In the genomic region with DNA sequence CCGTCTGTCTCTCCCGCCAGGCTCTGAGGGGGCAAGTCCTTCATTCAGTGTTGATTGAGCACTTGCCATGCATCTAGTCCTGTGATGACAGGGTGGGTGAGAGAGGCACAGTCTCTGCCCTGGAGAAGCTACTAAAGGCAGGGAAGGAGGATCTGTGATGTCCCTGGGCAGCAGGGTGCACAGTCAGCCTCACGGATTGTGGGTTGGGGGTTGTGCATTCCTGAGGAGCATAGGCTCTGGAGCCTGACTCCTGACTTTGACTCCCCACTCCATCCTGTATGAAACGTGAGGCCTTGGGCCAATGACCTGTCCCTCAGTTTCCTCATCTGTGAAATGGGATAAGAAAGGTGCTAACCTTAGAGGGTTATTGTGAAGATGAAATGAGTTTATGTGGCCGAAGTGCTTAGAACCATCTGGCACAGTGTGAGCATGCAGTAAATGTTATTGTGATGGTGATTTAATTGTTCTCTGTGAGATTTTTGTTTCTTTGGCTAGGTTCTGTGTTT, we compare ENCODE assay signal across 2 cellular contexts.
TF ChIP-seq lines count a peak whose summit lies in the region.

No MANE protein-coding gene starts in this region.

TF ChIP-seq in HepG2, 621 proteins besides CTCF, POLR2A, EP300 and RAD21:
- TF ChIP-seq JUN (CRISPR knock-in tag; IDR thresholded peaks at IDR 0.05) (no peak), KLF9 (CRISPR knock-in tag; IDR thresholded peaks at IDR 0.05; ENCODE audit: low read depth) (no peak), SIN3B (IDR thresholded peaks at IDR 0.05; ENCODE audit: low read length) (no peak), KDM3A (CRISPR knock-in tag; IDR thresholded peaks at IDR 0.05; ENCODE audit: low read depth) (no peak), ZNF629 (CRISPR knock-in tag; conservative IDR thresholded peaks at IDR 0.05) (peak; percentile 68)
- TF ChIP-seq, protein P1, sequence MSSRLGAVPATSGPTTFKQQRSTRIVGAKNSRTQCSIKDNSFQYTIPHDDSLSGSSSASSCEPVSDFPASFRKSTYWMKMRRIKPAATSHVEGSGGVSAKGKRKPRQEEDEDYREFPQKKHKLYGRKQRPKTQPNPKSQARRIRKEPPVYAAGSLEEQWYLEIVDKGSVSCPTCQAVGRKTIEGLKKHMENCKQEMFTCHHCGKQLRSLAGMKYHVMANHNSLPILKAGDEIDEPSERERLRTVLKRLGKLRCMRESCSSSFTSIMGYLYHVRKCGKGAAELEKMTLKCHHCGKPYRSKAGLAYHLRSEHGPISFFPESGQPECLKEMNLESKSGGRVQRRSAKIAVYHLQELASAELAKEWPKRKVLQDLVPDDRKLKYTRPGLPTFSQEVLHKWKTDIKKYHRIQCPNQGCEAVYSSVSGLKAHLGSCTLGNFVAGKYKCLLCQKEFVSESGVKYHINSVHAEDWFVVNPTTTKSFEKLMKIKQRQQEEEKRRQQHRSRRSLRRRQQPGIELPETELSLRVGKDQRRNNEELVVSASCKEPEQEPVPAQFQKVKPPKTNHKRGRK (CRISPR knock-in tag; IDR thresholded peaks at IDR 0.05), result no peak
- TF ChIP-seq, protein P2, sequence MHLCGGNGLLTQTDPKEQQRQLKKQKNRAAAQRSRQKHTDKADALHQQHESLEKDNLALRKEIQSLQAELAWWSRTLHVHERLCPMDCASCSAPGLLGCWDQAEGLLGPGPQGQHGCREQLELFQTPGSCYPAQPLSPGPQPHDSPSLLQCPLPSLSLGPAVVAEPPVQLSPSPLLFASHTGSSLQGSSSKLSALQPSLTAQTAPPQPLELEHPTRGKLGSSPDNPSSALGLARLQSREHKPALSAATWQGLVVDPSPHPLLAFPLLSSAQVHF (CRISPR knock-in tag; IDR thresholded peaks at IDR 0.05), result no peak

TF ChIP-seq in K562, 482 proteins besides CTCF, POLR2A, EP300 and RAD21:
- TF ChIP-seq ZNF695 (CRISPR knock-in tag; IDR thresholded peaks at IDR 0.05) (no peak), MAFK (IDR thresholded peaks at IDR 0.05; ENCODE audit: low read length) (no peak), NEUROD1 (IDR thresholded peaks at IDR 0.05; ENCODE audit: borderline replicate concordance, low read depth, low read length, partially characterized antibody) (no peak), RBM25 (IDR thresholded peaks at IDR 0.05; ENCODE audit: low read depth, low read length, severe bottlenecking) (peak; percentile 20), SREBF1 (IDR thresholded peaks at IDR 0.05; ENCODE audit: borderline replicate concordance, low read depth, low read length) (no peak), BCOR (IDR thresholded peaks at IDR 0.05) (0 out of 2 replicates have a peak, but pooled peaks have one; percentile 29)
- TF ChIP-seq, protein P3, sequence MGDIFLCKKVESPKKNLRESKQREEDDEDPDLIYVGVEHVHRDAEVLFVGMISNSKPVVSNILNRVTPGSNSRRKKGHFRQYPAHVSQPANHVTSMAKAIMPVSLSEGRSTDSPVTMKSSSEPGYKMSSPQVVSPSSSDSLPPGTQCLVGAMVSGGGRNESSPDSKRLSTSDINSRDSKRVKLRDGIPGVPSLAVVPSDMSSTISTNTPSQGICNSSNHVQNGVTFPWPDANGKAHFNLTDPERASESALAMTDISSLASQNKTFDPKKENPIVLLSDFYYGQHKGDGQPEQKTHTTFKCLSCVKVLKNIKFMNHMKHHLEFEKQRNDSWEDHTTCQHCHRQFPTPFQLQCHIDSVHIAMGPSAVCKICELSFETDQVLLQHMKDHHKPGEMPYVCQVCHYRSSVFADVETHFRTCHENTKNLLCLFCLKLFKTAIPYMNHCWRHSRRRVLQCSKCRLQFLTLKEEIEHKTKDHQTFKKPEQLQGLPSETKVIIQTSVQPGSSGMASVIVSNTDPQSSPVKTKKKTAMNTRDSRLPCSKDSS (IDR thresholded peaks at IDR 0.05; ENCODE audit: low read depth, partially characterized antibody), result no peak
